Comparison of ENCODE assay signal across 1 cellular context in the genomic region with DNA sequence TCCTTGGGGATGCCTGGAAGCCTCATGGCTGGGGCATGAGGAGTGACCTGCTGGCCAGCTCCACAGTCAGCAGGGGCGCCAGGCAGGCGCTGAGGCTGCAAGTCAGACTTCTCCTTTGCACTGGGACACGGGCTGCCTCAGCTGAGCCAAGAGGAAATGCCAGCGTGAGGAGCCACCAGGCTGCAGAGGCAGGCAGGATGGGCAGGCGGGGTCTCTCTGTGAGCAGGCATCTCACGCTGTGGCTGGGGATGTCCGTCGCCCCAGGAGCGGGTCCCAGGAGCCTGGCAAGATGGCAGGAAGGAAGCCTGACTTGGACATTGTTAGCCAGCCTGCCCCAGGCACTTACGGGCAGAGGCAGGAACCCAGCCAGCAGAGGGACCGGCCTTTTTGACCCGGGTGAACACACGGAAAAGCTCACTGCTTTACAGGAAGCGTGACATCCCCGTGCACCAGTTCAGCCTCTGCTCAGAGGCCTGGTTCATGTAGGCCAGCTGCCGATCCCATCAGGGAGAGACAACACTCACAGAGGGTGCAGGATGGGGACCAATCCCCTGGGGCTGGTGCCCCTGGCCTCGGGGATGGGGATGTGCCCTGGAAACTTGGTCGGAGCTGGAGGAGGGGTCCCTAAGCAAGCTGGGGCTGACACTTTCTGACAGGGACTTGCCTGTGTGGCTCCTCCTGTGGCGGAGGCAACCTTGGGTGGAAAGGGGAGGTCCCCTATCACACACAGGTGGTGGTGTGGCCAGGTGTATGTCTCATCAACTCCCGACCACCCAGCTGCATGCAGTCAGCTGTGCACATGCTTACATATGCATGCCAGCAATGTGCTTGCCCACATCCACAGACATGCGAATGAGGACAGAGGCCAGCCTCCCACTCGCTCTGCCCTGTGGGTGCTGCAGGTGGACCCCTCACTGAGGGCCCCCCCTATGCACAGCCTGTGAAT.
TF ChIP-seq lines count a peak whose summit lies in the region.

No MANE protein-coding gene starts in this region.

TF ChIP-seq in GM12878, 131 proteins besides CTCF, POLR2A, EP300 and RAD21 (continued from another document):
- TF ChIP-seq MEF2B (IDR thresholded peaks at IDR 0.05; ENCODE audit: partially characterized antibody, poor library complexity, severe bottlenecking) (no peak), TAF1 (IDR thresholded peaks at IDR 0.05; ENCODE audit: borderline replicate concordance, low read depth, low read length) (no peak), MXI1 (IDR thresholded peaks at IDR 0.05; ENCODE audit: low read depth, low read length) (no peak), TBL1XR1 (IDR thresholded peaks at IDR 0.05; ENCODE audit: low read depth, low read length) (no peak), RAD51 (IDR thresholded peaks at IDR 0.05) (no peak), CHD1 (IDR thresholded peaks at IDR 0.05; ENCODE audit: low read depth, low read length) (no peak), SREBF1 (IDR thresholded peaks at IDR 0.05; ENCODE audit: low read length) (no peak), ZNF622 (IDR thresholded peaks at IDR 0.05) (no peak), BACH1 (IDR thresholded peaks at IDR 0.05; ENCODE audit: borderline replicate concordance) (no peak), ASH2L (IDR thresholded peaks at IDR 0.05; ENCODE audit: borderline replicate concordance, low read depth) (no peak)
- TF ChIP-seq, protein P1, sequence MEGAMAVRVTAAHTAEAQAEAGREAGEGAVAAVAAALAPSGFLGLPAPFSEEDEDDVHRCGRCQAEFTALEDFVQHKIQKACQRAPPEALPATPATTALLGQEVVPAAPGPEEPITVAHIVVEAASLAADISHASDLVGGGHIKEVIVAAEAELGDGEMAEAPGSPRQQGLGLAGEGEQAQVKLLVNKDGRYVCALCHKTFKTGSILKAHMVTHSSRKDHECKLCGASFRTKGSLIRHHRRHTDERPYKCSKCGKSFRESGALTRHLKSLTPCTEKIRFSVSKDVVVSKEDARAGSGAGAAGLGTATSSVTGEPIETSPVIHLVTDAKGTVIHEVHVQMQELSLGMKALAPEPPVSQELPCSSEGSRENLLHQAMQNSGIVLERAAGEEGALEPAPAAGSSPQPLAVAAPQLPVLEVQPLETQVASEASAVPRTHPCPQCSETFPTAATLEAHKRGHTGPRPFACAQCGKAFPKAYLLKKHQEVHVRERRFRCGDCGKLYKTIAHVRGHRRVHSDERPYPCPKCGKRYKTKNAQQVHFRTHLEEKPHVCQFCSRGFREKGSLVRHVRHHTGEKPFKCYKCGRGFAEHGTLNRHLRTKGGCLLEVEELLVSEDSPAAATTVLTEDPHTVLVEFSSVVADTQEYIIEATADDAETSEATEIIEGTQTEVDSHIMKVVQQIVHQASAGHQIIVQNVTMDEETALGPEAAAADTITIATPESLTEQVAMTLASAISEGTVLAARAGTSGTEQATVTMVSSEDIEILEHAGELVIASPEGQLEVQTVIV (IDR thresholded peaks at IDR 0.05; ENCODE audit: borderline replicate concordance, partially characterized antibody), result no peak
- TF ChIP-seq, protein P2, sequence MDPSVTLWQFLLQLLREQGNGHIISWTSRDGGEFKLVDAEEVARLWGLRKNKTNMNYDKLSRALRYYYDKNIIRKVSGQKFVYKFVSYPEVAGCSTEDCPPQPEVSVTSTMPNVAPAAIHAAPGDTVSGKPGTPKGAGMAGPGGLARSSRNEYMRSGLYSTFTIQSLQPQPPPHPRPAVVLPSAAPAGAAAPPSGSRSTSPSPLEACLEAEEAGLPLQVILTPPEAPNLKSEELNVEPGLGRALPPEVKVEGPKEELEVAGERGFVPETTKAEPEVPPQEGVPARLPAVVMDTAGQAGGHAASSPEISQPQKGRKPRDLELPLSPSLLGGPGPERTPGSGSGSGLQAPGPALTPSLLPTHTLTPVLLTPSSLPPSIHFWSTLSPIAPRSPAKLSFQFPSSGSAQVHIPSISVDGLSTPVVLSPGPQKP (IDR thresholded peaks at IDR 0.05; ENCODE audit: low read depth, low read length), result no peak
- TF ChIP-seq, protein P3, sequence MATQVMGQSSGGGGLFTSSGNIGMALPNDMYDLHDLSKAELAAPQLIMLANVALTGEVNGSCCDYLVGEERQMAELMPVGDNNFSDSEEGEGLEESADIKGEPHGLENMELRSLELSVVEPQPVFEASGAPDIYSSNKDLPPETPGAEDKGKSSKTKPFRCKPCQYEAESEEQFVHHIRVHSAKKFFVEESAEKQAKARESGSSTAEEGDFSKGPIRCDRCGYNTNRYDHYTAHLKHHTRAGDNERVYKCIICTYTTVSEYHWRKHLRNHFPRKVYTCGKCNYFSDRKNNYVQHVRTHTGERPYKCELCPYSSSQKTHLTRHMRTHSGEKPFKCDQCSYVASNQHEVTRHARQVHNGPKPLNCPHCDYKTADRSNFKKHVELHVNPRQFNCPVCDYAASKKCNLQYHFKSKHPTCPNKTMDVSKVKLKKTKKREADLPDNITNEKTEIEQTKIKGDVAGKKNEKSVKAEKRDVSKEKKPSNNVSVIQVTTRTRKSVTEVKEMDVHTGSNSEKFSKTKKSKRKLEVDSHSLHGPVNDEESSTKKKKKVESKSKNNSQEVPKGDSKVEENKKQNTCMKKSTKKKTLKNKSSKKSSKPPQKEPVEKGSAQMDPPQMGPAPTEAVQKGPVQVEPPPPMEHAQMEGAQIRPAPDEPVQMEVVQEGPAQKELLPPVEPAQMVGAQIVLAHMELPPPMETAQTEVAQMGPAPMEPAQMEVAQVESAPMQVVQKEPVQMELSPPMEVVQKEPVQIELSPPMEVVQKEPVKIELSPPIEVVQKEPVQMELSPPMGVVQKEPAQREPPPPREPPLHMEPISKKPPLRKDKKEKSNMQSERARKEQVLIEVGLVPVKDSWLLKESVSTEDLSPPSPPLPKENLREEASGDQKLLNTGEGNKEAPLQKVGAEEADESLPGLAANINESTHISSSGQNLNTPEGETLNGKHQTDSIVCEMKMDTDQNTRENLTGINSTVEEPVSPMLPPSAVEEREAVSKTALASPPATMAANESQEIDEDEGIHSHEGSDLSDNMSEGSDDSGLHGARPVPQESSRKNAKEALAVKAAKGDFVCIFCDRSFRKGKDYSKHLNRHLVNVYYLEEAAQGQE (IDR thresholded peaks at IDR 0.05; ENCODE audit: low read depth, low read length), result no peak
- TF ChIP-seq, protein P4, sequence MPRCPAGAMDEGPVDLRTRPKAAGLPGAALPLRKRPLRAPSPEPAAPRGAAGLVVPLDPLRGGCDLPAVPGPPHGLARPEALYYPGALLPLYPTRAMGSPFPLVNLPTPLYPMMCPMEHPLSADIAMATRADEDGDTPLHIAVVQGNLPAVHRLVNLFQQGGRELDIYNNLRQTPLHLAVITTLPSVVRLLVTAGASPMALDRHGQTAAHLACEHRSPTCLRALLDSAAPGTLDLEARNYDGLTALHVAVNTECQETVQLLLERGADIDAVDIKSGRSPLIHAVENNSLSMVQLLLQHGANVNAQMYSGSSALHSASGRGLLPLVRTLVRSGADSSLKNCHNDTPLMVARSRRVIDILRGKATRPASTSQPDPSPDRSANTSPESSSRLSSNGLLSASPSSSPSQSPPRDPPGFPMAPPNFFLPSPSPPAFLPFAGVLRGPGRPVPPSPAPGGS (IDR thresholded peaks at IDR 0.05; ENCODE audit: borderline replicate concordance, insufficient read depth, low read depth, low read length, poor library complexity, severe bottlenecking), result no peak
